ENCODE assay signal across 8 cellular contexts in the genomic region with DNA sequence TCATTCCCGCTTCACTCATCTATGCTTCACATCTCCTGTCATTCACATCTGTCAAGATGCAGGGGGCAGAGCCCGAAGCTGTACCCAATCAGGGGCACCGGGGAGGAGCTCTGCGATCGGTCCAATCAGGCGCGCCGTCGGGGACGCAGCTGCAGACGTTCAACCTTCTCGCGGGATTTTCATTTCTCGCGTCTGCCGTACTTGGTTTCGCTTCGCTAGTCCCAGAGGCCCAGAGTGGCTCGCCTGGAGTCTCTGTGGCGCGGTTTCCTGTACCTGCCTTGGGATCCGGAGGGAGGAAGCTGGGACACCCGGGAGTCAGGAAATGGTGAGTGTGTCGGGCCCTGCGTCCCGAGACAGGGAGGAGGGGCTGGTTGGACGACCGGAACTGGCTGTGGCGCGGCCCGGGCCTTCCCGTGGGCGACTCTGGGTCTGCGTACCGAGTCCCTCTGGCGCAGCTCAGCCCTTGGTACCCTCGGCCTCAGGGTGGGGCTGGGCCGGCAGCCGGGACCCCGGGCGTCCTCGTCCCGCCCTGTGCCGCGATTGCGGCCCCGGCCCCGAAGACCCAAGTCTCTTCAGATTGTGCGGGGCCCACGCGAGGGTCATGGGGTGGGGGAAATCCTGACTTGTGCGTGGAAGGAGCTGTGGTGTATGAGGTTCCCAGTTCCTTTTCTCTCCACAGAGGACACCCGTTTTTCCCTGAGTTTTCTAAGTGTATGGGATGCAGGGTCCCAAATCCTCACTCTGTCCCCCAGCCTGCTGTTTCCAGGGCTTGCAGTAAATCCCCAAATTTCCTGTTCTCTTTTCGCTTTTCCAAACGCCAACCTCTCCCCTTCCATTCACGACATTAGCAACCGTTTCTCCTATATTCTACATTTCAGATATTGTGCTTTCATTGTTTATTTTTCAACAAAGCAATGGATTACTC. TPM values are rescaled to one million over a fixed set of nuclear protein-coding genes. Genes with fewer than 3 reads are reported as not detected.
DNase-seq lines count a peak whose midpoint lies in the region; ATAC-seq, FAIRE-seq and TF ChIP-seq lines count a peak whose summit lies in the region.

A gene (plus strand): TSS at position 215 of the 925 bp plus-strand sequence. CDS start 108 bp downstream, at position 323.

- peaks cover 46 to 54% of the 10 kb centered on the region in 2 donors for H3K4me1 Mint-ChIP-seq in immature natural killer cell

- POLR2A ChIA-PET in AG04450 (lab: Yijun Ruan, JAX), result interaction anchor here (0.5 to 1.5 kb wide), 6 partner anchors 47 to 710 kb away, joined by 3 to 10 read pairs (median 3); a partner anchor contains a TSS

- DNase-seq in AG04450 (ENCODE audit: low read depth, low spot score) (peak; percentile 80), NCI-H2227 (lab: John Stamatoyannopoulos, UW; ENCODE audit: unreplicated experiment) (peak; percentile 94), bronchial epithelial cell (ENCODE audit: low read depth) (peak; percentile 95), immature natural killer cell (peak; percentile 90 to 91 (median 90)), smooth muscle cell of the brain vasculature (ENCODE audit: low read depth, low spot score) (peak; percentile 79)

- peak within 1 kb of the TSS; percentile 99 for H3K27ac ChIP-seq in AG04450 (ENCODE audit: low read depth, low read length)

- H3K4me3 Mint-ChIP-seq in immature natural killer cell, result peak within 1 kb of the TSS; percentile 95 to 100 (median 97)

- H3K4me3 ChIP-seq in AG04450 (ENCODE audit: low read depth, low read length) (peak within 1 kb of the TSS; percentile 92), WI38 (ENCODE audit: low read depth, low read length) (peak within 1 kb of the TSS; percentile 95), bronchial epithelial cell (ENCODE audit: low read depth, low read length) (peak within 1 kb of the TSS; percentile 66)

- H3K27ac Mint-ChIP-seq in immature natural killer cell, result peak within 1 kb of the TSS; percentile 96 to 100 (median 98)

- FAIRE-seq in bronchial epithelial cell (lab: Jason Lieb, UNC), result no peak

- no peaks in the 10 kb centered on the region for H3K9me3 Mint-ChIP-seq in immature natural killer cell

- ATAC-seq in GM18909 (IDR thresholded peaks at IDR 0.05; ENCODE audit: poor library complexity, unreplicated experiment) (peak; percentile 96), HG03159 (IDR thresholded peaks at IDR 0.05; ENCODE audit: unreplicated experiment) (peak; percentile 93)

- H3K36me3 Mint-ChIP-seq in immature natural killer cell, result peaks cover 0 to 4% (median 0%) of the 10 kb centered on the region in 3 donors

- CTCF ChIA-PET in AG04450 (lab: Charles Lee), result interaction anchor here (2.0 kb wide), 2 partner anchors 22 to 103 kb away, joined by 5 to 8 read pairs; no protein-coding TSS in a partner anchor

- peaks cover 13% of the 10 kb centered on the region; the same call in 1 of the 2 replicates for H3K9me3 ChIP-seq in AG04450 (ENCODE audit: control insufficient read depth, insufficient read depth, low read length)

- H3K27me3 ChIP-seq in AG04450 (ENCODE audit: control insufficient read depth, insufficient read depth, low read length), result no peaks in the 10 kb centered on the region
- H3K27me3 ChIP-seq in bronchial epithelial cell (ENCODE audit: control insufficient read depth, insufficient read depth, low read length), result no peaks in the 10 kb centered on the region

- no peaks in the 10 kb centered on the region for H3K36me3 ChIP-seq in bronchial epithelial cell (ENCODE audit: control insufficient read depth, insufficient read depth, low read length)

- TF ChIP-seq CTCF in AG04450 (IDR thresholded peaks at IDR 0.05; ENCODE audit: low read depth, low read length) (no peak), WI38 (IDR thresholded peaks at IDR 0.05; ENCODE audit: low read depth, low read length) (no peak), bronchial epithelial cell (IDR thresholded peaks at IDR 0.05; ENCODE audit: insufficient read depth, low read length, severe bottlenecking) (no peak)

- peaks cover 2% of the 10 kb centered on the region in 3 donors for H3K27me3 Mint-ChIP-seq in immature natural killer cell (ENCODE audit: low read depth in 3 of 3)

RNA-seq across cellular contexts. Expression of the gene that starts here (rescaled TPM):
- polyA plus RNA-seq in AG04450 (2011; rRNA removed) (3.5 and 4.0 TPM in 2 replicates), immature natural killer cell (10 to 100 TPM; 15.1 to 20.1 (median 18.6) TPM)
- polyA minus RNA-seq in AG04450 (2011; rRNA and poly(A)+ RNA removed), result 4.4 and 5.0 TPM in 2 replicates
- 4.5 and 5.9 TPM in 2 replicates for total RNA-seq in bronchial epithelial cell

Comparison
In these comparisons a context has a peak if more than half of its experiments do, and no peak if none do; other contexts are left out.
1. Peak in every context shown above with its lines: DNase-seq, ATAC-seq, H3K4me3 ChIP-seq and H3K27ac ChIP-seq.